In the genomic region with DNA sequence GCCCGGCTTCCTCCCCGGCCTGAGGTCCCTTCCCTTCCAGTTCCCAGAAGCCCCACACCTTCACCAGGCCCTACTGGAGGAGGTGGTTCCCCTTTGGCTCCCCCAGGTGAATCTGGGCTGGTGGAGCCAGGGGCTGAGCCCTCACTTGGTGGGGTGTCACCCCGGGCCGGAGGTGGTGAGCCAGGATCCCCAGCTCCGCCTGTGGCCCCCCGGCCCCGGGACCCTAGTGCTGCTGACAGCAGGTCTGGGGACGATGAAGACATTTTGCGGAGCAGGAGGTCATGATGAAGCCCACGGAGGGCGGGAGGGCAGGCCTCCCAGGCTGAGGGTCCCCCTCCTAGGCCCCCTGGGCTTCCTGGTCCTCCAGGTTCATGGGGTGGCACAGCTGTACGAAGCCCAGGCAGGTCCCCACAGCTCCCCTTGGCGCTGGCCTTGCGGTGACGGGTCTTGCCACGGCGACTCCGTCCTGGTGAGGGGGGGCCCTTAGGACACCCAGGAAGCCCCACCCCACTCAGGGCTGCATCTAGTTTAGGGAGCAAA, we compare ENCODE assay signal across 12 cellular contexts. TPM values are rescaled to one million over a fixed set of nuclear protein-coding genes. Genes with fewer than 3 reads are reported as not detected.
A peak's percentile ranks its signal among the peaks of the same experiment; 100 is the strongest.
DNase-seq lines count a peak whose midpoint lies in the region; ATAC-seq, FAIRE-seq and TF ChIP-seq lines count a peak whose summit lies in the region.
"Had no signal": no experiment of that assay in that cellular context is flagged by ENCODE, and none has a peak within 500 bp of the region (broad histone marks: within the 10 kb centered on the region; RNA-seq: fewer than 3 reads in every experiment).

No MANE protein-coding gene starts in this region.

- TF ChIP-seq POLR2A in GM12891 (IDR thresholded peaks at IDR 0.05; ENCODE audit: low read depth, low read length) = peak; percentile 74

- peaks cover 9% of the 10 kb centered on the region for H3K4me1 ChIP-seq in mesodermal cell (ENCODE audit: control insufficient read depth, insufficient read depth, low read length, poor library complexity, severe bottlenecking)
- H3K4me1 ChIP-seq: BE2C had no signal

- no peak for DNase-seq in GM12891 (ENCODE audit: insufficient read length, low spot score)
- no peak for DNase-seq in activated naive CD8-positive, alpha-beta T cell treated with anti-CD3 and anti-CD28 coated beads for 36 hours
- no peak for DNase-seq in NCI-H524 (lab: John Stamatoyannopoulos, UW)
- DNase-seq: BE2C, GF-D8, T1000 had no signal

- H3K36me3 ChIP-seq in mesodermal cell (ENCODE audit: control insufficient read depth, insufficient read depth, low read length) = peaks cover 88% of the 10 kb centered on the region

- peak overlapping the region; percentile 23 for H3K27ac ChIP-seq in mesodermal cell (ENCODE audit: low read depth, low read length, severe bottlenecking)

- H3K4me1 Mint-ChIP-seq in activated naive CD8-positive, alpha-beta T cell treated with anti-CD3 and anti-CD28 coated beads for 36 hours = peaks cover 29% of the 10 kb centered on the region

- no peak overlapping the region for H3K4me3 ChIP-seq in mesodermal cell (ENCODE audit: extremely low read depth, insufficient read depth, low read length, poor library complexity, severe bottlenecking)

- no peak for FAIRE-seq in GM12891 (lab: Jason Lieb, UNC)

- peak overlapping the region; percentile 70 for H3K27ac Mint-ChIP-seq in activated naive CD8-positive, alpha-beta T cell treated with anti-CD3 and anti-CD28 coated beads for 36 hours

- no peaks in the 10 kb centered on the region for H3K9me3 Mint-ChIP-seq in activated naive CD8-positive, alpha-beta T cell treated with anti-CD3 and anti-CD28 coated beads for 36 hours
- H3K9me3 Mint-ChIP-seq: stimulated activated naive CD8-positive, alpha-beta T cell treated with anti-CD3 and anti-CD28 coated beads, Interleukin-15, Interleukin-2, amounts not matched to agents 100 ng/mL and 50 ng/mL, for 24 hours had no signal

- no peaks in the 10 kb centered on the region for H3K9me3 ChIP-seq in mesodermal cell (ENCODE audit: control insufficient read depth, low read length)
- H3K9me3 ChIP-seq: BE2C had no signal

- no peak for ATAC-seq in HG02852 (IDR thresholded peaks at IDR 0.05; ENCODE audit: unreplicated experiment)
- ATAC-seq in HG03342 (IDR thresholded peaks at IDR 0.05; ENCODE audit: unreplicated experiment) = no peak

- H3K36me3 Mint-ChIP-seq in activated naive CD8-positive, alpha-beta T cell treated with anti-CD3 and anti-CD28 coated beads for 36 hours = peaks cover 23% of the 10 kb centered on the region

- H3K4me3 Mint-ChIP-seq in activated naive CD8-positive, alpha-beta T cell treated with anti-CD3 and anti-CD28 coated beads for 36 hours = no peak overlapping the region
- H3K4me3 Mint-ChIP-seq: brain; stimulated activated naive CD8-positive, alpha-beta T cell treated with anti-CD3 and anti-CD28 coated beads, Interleukin-15, Interleukin-2, amounts not matched to agents 100 ng/mL and 50 ng/mL, for 24 hours had no signal

- WGBS in mesodermal cell (ENCODE audit: insufficient coverage in 2 of 2), 2 experiments = 94 to 99% methylated on average over 10 to 16 of the region's 18 CpGs

- H3K27me3 Mint-ChIP-seq in activated naive CD8-positive, alpha-beta T cell treated with anti-CD3 and anti-CD28 coated beads for 36 hours = no peaks in the 10 kb centered on the region
- H3K27me3 Mint-ChIP-seq: brain; stimulated activated naive CD8-positive, alpha-beta T cell treated with anti-CD3 and anti-CD28 coated beads, Interleukin-15, Interleukin-2, amounts not matched to agents 100 ng/mL and 50 ng/mL, for 24 hours had no signal

TF ChIP-seq in GM12891, 5 proteins besides CTCF, POLR2A, EP300 and RAD21:
- TF ChIP-seq SPI1 (IDR thresholded peaks at IDR 0.05; ENCODE audit: low read depth, low read length) (no peak), POU2F2 (IDR thresholded peaks at IDR 0.05; ENCODE audit: low read depth, low read length) (peak; percentile 50), POLR2AphosphoS5 (IDR thresholded peaks at IDR 0.05; ENCODE audit: low read depth, low read length) (peak; percentile 81), PAX5 (IDR thresholded peaks at IDR 0.05; ENCODE audit: insufficient read depth, low read length, severe bottlenecking) (no peak), TAF1 (IDR thresholded peaks at IDR 0.05; ENCODE audit: low read depth, low read length) (no peak)

RNA-seq across cellular contexts. Expression of gene MAP3K12, which starts 16.6 kb away (rescaled TPM):
- polyA plus RNA-seq in GM12891 (2012; ENCODE audit: low read depth, missing spikeins) = 12.2 TPM
- 1 to 10 TPM; 8.4 to 8.7 TPM for total RNA-seq in activated naive CD8-positive, alpha-beta T cell treated with anti-CD3 and anti-CD28 coated beads for 36 hours
- 24.9 TPM for polyA plus RNA-seq in mesodermal cell (2013, experiment 1 of 2)
- 22.2 TPM for polyA plus RNA-seq in mesodermal cell (2013, experiment 2 of 2)

RNA-seq across cellular contexts. Expression of gene TARBP2, which starts 18.4 kb away (rescaled TPM):
- 28.3 TPM for polyA plus RNA-seq in GM12891 (2012; ENCODE audit: low read depth, missing spikeins)
- 10 to 100 TPM; 41.0 to 47.3 TPM for total RNA-seq in activated naive CD8-positive, alpha-beta T cell treated with anti-CD3 and anti-CD28 coated beads for 36 hours
- polyA plus RNA-seq in mesodermal cell (2013, experiment 1 of 2) = 48.7 TPM
- 44.7 TPM for polyA plus RNA-seq in mesodermal cell (2013, experiment 2 of 2)

RNA-seq across cellular contexts. Expression of gene NPFF, which starts 24.6 kb away (rescaled TPM):
- polyA plus RNA-seq in GM12891 (2012; ENCODE audit: low read depth, missing spikeins) = 0.31 TPM
- total RNA-seq in activated naive CD8-positive, alpha-beta T cell treated with anti-CD3 and anti-CD28 coated beads for 36 hours = not detected
- not detected for polyA plus RNA-seq in mesodermal cell (2013, experiment 1 of 2)
- polyA plus RNA-seq in mesodermal cell (2013, experiment 2 of 2) = not detected
- total RNA-seq: OCI-LY7 had no signal

RNA-seq across cellular contexts. Expression of gene PCBP2, which starts 30.8 kb away (rescaled TPM):
- 546 TPM for polyA plus RNA-seq in GM12891 (2012; ENCODE audit: low read depth, missing spikeins)
- 1,000 to 10,000 TPM; 1,052 to 1,089 TPM for total RNA-seq in activated naive CD8-positive, alpha-beta T cell treated with anti-CD3 and anti-CD28 coated beads for 36 hours
- polyA plus RNA-seq in mesodermal cell (2013, experiment 1 of 2) = 826 TPM
- 812 TPM for polyA plus RNA-seq in mesodermal cell (2013, experiment 2 of 2)

RNA-seq across cellular contexts. Expression of gene PRR13, which starts 41.2 kb away (rescaled TPM):
- 315 TPM for polyA plus RNA-seq in GM12891 (2012; ENCODE audit: low read depth, missing spikeins)
- 100 to 1,000 TPM; 221 to 247 TPM for total RNA-seq in activated naive CD8-positive, alpha-beta T cell treated with anti-CD3 and anti-CD28 coated beads for 36 hours
- 99.2 TPM for polyA plus RNA-seq in mesodermal cell (2013, experiment 1 of 2)
- polyA plus RNA-seq in mesodermal cell (2013, experiment 2 of 2) = 98.1 TPM
